ENCODE assay signal across 24 cellular contexts in the genomic region with DNA sequence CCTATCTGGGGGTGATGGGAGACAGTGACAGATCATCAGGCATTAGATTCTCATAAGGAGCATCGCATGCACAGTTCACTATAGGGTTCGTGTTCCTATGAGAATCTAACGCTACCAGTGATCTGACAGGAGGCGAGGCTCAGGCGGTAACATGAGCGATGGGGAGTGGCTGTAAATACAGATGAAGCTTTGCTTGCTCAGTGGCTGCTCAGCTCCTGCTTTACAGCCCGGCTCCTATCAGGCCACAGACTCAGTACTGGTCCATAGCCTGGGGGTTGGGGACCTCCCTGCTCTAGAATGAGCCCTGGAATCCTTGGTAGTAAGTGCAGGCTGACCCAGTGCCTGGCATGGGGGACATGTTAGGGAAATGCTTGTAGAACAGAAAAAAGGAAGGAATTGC.
"Had no signal": no experiment of that assay in that cellular context is flagged by ENCODE, and none has a peak within 500 bp of the region (broad histone marks: within the 10 kb centered on the region; RNA-seq: fewer than 3 reads in every experiment).

No MANE protein-coding gene starts in this region.

- H3K27ac ChIP-seq: brain microvascular endothelial cell, WERI-Rb-1 had no signal

- H3K27me3 ChIP-seq: brain microvascular endothelial cell had no signal

- H3K36me3 ChIP-seq: brain microvascular endothelial cell, WERI-Rb-1 had no signal

- ATAC-seq: activated CD4-positive, CD25-positive, alpha-beta regulatory T cell treated with anti-CD3 and anti-CD28 coated beads, Interleukin-2, amount 50 U/mL, for 24 hours; activated CD8-positive, alpha-beta T cell treated with anti-CD3 and anti-CD28 coated beads for 36 hours; activated T-cell treated with anti-CD3 and anti-CD28 coated beads, Interleukin-2, amount 50 U/mL, for 4 hours; activated T-helper 17 cell treated with anti-CD3 and anti-CD28 coated beads, Interleukin-2, amount 50 U/mL, for 72 hours; esophagus mucosa had no signal

- DNase-seq: activated B cell treated with CpG ODN at 0.5 μM for 24 hours; activated CD4-positive, alpha-beta T cell treated with anti-CD3 and anti-CD28 coated beads for 48 hours; activated CD4-positive, alpha-beta T cell treated with anti-CD3 and anti-CD28 coated beads, Interleukin-2, amount 50 U/mL, for 1 hour; activated CD4-positive, alpha-beta T cell treated with anti-CD3 and anti-CD28 coated beads, Interleukin-2, amount 50 U/mL, for 48 hours; activated CD8-positive, alpha-beta memory T cell treated with anti-CD3 and anti-CD28 coated beads for 24 hours; activated CD8-positive, alpha-beta T cell treated with anti-CD3 and anti-CD28 coated beads for 36 hours; activated effector memory CD4-positive, alpha-beta T cell treated with Interleukin-2 at 50 U/mL for 16 hours; activated gamma-delta T cell treated with Interleukin-2 at 50 U/mL for 16 hours; activated naive CD4-positive, alpha-beta T cell treated with anti-CD3 and anti-CD28 coated beads, Interleukin-2, amount 50 U/mL, for 16 hours; activated naive CD4-positive, alpha-beta T cell treated with Interleukin-2 at 50 U/mL for 16 hours; activated T-cell treated with anti-CD3 and anti-CD28 coated beads, Interleukin-2, amount 50 U/mL, for 4 hours; amniotic stem cell; brain microvascular endothelial cell; cortex of kidney; dermis blood vessel endothelial cell; effector CD4-positive, alpha-beta T cell; endodermal cell; foreskin fibroblast; hippocampal formation; T1000; WERI-Rb-1 had no signal
